ENCODE assay signal across 10 cellular contexts in genomic region chr5:159206368-159206767, GRCh38. TPM values are rescaled to one million over a fixed set of nuclear protein-coding genes. Genes with fewer than 3 reads are reported as not detected.
DNase-seq lines count a peak whose midpoint lies in the region; ATAC-seq and TF ChIP-seq lines count a peak whose summit lies in the region.
"Had no signal": no experiment of that assay in that cellular context is flagged by ENCODE, and none has a peak within 500 bp of the region (broad histone marks: within the 10 kb centered on the region; RNA-seq: fewer than 3 reads in every experiment).

No MANE protein-coding gene starts in this region.

- no peaks in the 10 kb centered on the region for H3K9me3 Mint-ChIP-seq in T-helper 2 cell treated with Interferon-gamma antibody and Interleukin-4, amounts not matched to agents 5 μg/mL and 100 μg/mL, for 36 hours

- H3K27me3 ChIP-seq in HCT116 (ENCODE audit: insufficient read depth, low read length) (no peaks in the 10 kb centered on the region), skeletal muscle tissue (ENCODE audit: control insufficient read depth in 3 of 3, insufficient read depth in 3 of 3, low read length in 3 of 3) (no peaks in the 10 kb centered on the region)

- no peak for TF ChIP-seq POLR2A in HCT116 (IDR thresholded peaks at IDR 0.05; ENCODE audit: borderline replicate concordance, extremely low read depth, insufficient read depth, insufficient read length)

- H3K4me1 Mint-ChIP-seq in T-helper 2 cell treated with Interferon-gamma antibody and Interleukin-4, amounts not matched to agents 5 μg/mL and 100 μg/mL, for 36 hours (ENCODE audit: low read depth): peaks cover 54% of the 10 kb centered on the region

- TF ChIP-seq RAD21 in HCT116 (IDR thresholded peaks at IDR 0.05; ENCODE audit: low read depth): no peak

- no peaks in the 10 kb centered on the region for H3K27me3 Mint-ChIP-seq in T-helper 2 cell treated with Interferon-gamma antibody and Interleukin-4, amounts not matched to agents 5 μg/mL and 100 μg/mL, for 36 hours (ENCODE audit: low read depth)

- H4K20me1 ChIP-seq in HCT116 (ENCODE audit: insufficient read depth): peaks cover 8% of the 10 kb centered on the region; the same call in 1 of the 2 replicates

- H3K27ac ChIP-seq in HCT116 (ENCODE audit: low read depth, low read length): no peak overlapping the region
- peak overlapping the region; percentile 91 for H3K27ac ChIP-seq in skeletal muscle tissue (ENCODE audit: low read depth, low read length)

- ATAC-seq in HCT116 (no peak), GM19023 (IDR thresholded peaks at IDR 0.05; ENCODE audit: unreplicated experiment) (no peak)

- RAD21 ChIA-PET in HCT116 (lab: Charles Lee; ENCODE audit: low non-redundant PET in 1 of 2, low total read pairs in 2 of 2, uncharacterized antibody in 2 of 2, unreplicated experiment in 2 of 2): no interaction called here

- H3K9me2 ChIP-seq in HCT116 (ENCODE audit: insufficient read depth): no peaks in the 10 kb centered on the region

- TF ChIP-seq CTCF in HCT116 (IDR thresholded peaks at IDR 0.05 in 2 of 3, conservative IDR thresholded peaks at IDR 0.05 in 1 of 3; ENCODE audit: borderline replicate concordance in 1 of 3, insufficient read depth in 1 of 3, low read depth in 2 of 3, low read length in 2 of 3) (no peak), fibroblast of mammary gland (conservative IDR thresholded peaks at IDR 0.05; ENCODE audit: control insufficient read depth, insufficient read depth, low read depth, low read length) (no peak)

- CTCF ChIA-PET in HCT116 (lab: Charles Lee): interaction anchor here (0.6 kb wide), 1 partner anchor 50 kb away, joined by 3 read pairs; no protein-coding TSS in a partner anchor

- H2AFZ ChIP-seq in HCT116 (ENCODE audit: low read depth, low read length, poor library complexity, severe bottlenecking): no peak overlapping the region

- peaks cover 14 to 27% of the 10 kb centered on the region in 2 experiments; a peak in 3 of 4 replicates for H3K4me1 ChIP-seq in HCT116 (ENCODE audit: control insufficient read depth in 1 of 2, insufficient read depth in 2 of 2, low read length in 2 of 2)
- H3K4me1 ChIP-seq in skeletal muscle tissue (ENCODE audit: control insufficient read depth in 3 of 3, insufficient read depth in 3 of 3, low read length in 3 of 3): peaks cover 4 to 28% (median 7%) of the 10 kb centered on the region in 3 donors

- H3K4me3 Mint-ChIP-seq in T-helper 2 cell treated with Interferon-gamma antibody and Interleukin-4, amounts not matched to agents 5 μg/mL and 100 μg/mL, for 36 hours: peak overlapping the region; percentile 95

- POLR2A ChIA-PET in HCT116 (lab: Charles Lee): no interaction called here

- peaks cover 0 to 4% of the 10 kb centered on the region in 2 experiments; a peak in 2 of 4 replicates for H3K36me3 ChIP-seq in HCT116 (ENCODE audit: control insufficient read depth in 1 of 2, insufficient read depth in 2 of 2, low read length in 2 of 2)
- no peaks in the 10 kb centered on the region for H3K36me3 ChIP-seq in skeletal muscle tissue (ENCODE audit: control insufficient read depth in 3 of 3, insufficient read depth in 3 of 3, low read length in 3 of 3)

- peak overlapping the region; percentile 91 for H3K27ac Mint-ChIP-seq in T-helper 2 cell treated with Interferon-gamma antibody and Interleukin-4, amounts not matched to agents 5 μg/mL and 100 μg/mL, for 36 hours

- peak overlapping the region; percentile 93; the same call in 1 of the 2 replicates for H3K4me2 ChIP-seq in HCT116 (ENCODE audit: low read length)

- DNase-seq in HCT116 (ENCODE audit: low read depth, low spot score) (no peak), fibroblast of mammary gland (ENCODE audit: low read depth) (no peak), NOMO-1 treated with DMSO at 0.1 percent for 48 hours (lab: John Stamatoyannopoulos, UW; ENCODE audit: unreplicated experiment) (no peak), cerebellar nuclear complex (lab: John Stamatoyannopoulos, UW) (no peak)
- no peak for DNase-seq in T-helper 2 cell treated with Interferon-gamma antibody and Interleukin-4, amounts not matched to agents 5 μg/mL and 100 μg/mL, for 36 hours (ENCODE audit: low spot score)
- DNase-seq in stimulated activated naive CD4-positive, alpha-beta T cell treated with Interleukin-2 at 50 U/mL for 16 hours (lab: John Stamatoyannopoulos, UW): no peak
- DNase-seq: dermis blood vessel endothelial cell; stimulated activated CD4-positive, alpha-beta T cell treated with anti-CD3 and anti-CD28 coated beads, Interleukin-2, amount 100 ng/mL, for 48 hours had no signal

- H3K9ac ChIP-seq in HCT116 (ENCODE audit: low read length) (no peak overlapping the region), skeletal muscle tissue (ENCODE audit: low read depth in 1 of 3, low read length in 3 of 3) (peak overlapping the region; percentile 82 to 97 (median 83))

- no peaks in the 10 kb centered on the region for H3K9me3 ChIP-seq in HCT116 (ENCODE audit: control insufficient read depth in 1 of 2, insufficient read depth in 1 of 2, low read depth in 1 of 2, low read length in 2 of 2)
- no peaks in the 10 kb centered on the region for H3K9me3 ChIP-seq in skeletal muscle tissue (ENCODE audit: control insufficient read depth in 3 of 3, low read length in 3 of 3)

- H3K79me2 ChIP-seq in HCT116 (ENCODE audit: insufficient read depth, low read length): peaks cover 76% of the 10 kb centered on the region

- peaks cover 35% of the 10 kb centered on the region for H3K36me3 Mint-ChIP-seq in T-helper 2 cell treated with Interferon-gamma antibody and Interleukin-4, amounts not matched to agents 5 μg/mL and 100 μg/mL, for 36 hours (ENCODE audit: low read depth)

- H3K4me3 ChIP-seq in HCT116 (replicated peaks in 1 of 2; ENCODE audit: low read depth in 1 of 2, low read length in 2 of 2) (peak overlapping the region in 1 of 2 experiments; percentile 89; a peak in 1 of 4 replicates), fibroblast of mammary gland (ENCODE audit: control insufficient read depth, low read depth, low read length) (peak overlapping the region; percentile 89), skeletal muscle tissue (ENCODE audit: low read length in 3 of 3) (peak overlapping the region; percentile 30 to 93 (median 91))

- no TSS peak for BruUV-seq in HCT116 (replicated peaks; lab: Mats Ljungman, UMichigan)

- intact Hi-C loops in HCT116 (cut with micrococcal nuclease): no loop called here

TF ChIP-seq in HCT116, 20 proteins besides CTCF, POLR2A, EP300 and RAD21 (continues in another document):
- TF ChIP-seq SIN3A (IDR thresholded peaks at IDR 0.05; ENCODE audit: low read depth) (no peak), ZBTB33 (IDR thresholded peaks at IDR 0.05; ENCODE audit: extremely low read depth, insufficient replicate concordance, low read length) (no peak), JUND (IDR thresholded peaks at IDR 0.05) (no peak), ZNF274 (IDR thresholded peaks at IDR 0.05; ENCODE audit: low read depth, low read length) (no peak), FOSL1 (IDR thresholded peaks at IDR 0.05; ENCODE audit: low read depth) (no peak), MAX (IDR thresholded peaks at IDR 0.05) (no peak), YY1 (IDR thresholded peaks at IDR 0.05; ENCODE audit: extremely low read depth, insufficient replicate concordance, low read depth, low read length) (no peak), SP1 (IDR thresholded peaks at IDR 0.05; ENCODE audit: low read depth) (no peak), ZFX (IDR thresholded peaks at IDR 0.05) (no peak), CBX3 (IDR thresholded peaks at IDR 0.05; ENCODE audit: low read depth) (no peak), ELF1 (IDR thresholded peaks at IDR 0.05; ENCODE audit: borderline replicate concordance, low read depth) (no peak)

RNA-seq across cellular contexts. Expression of gene RNF145, which starts 3.0 kb away (rescaled TPM):
- 60.6 TPM for total RNA-seq in HCT116 (2021; ENCODE audit: unreplicated experiment)
- 37.3 and 38.5 TPM in 2 replicates for polyA plus RNA-seq in HCT116 (2012)
- total RNA-seq in skeletal muscle tissue: 44.9 TPM

RNA-seq across cellular contexts. Expression of gene UBLCP1, which starts 56.7 kb away (rescaled TPM):
- total RNA-seq in HCT116 (2021; ENCODE audit: unreplicated experiment): 32.9 TPM
- polyA plus RNA-seq in HCT116 (2012): 6.2 and 8.4 TPM in 2 replicates
- 4.7 TPM for total RNA-seq in skeletal muscle tissue
